In genomic region chr14:74979442-74980397, GRCh38 we compare ENCODE assay signal across 9 cellular contexts. TPM values are rescaled to one million over a fixed set of nuclear protein-coding genes. Genes with fewer than 3 reads are reported as not detected.
DNase-seq lines count a peak whose midpoint lies in the region; ATAC-seq and TF ChIP-seq lines count a peak whose summit lies in the region.
"Had no signal": no experiment of that assay in that cellular context is flagged by ENCODE, and none has a peak within 500 bp of the region (broad histone marks: within the 10 kb centered on the region; RNA-seq: fewer than 3 reads in every experiment).

No MANE protein-coding gene starts in this region.

- peak; percentile 43 for TF ChIP-seq CTCF in BJ (IDR thresholded peaks at IDR 0.05; ENCODE audit: insufficient read depth, low read depth, low read length)
- peak; percentile 5 for TF ChIP-seq CTCF in cardiac fibroblast (IDR thresholded peaks at IDR 0.05; ENCODE audit: low read depth, low read length)
- no peak for TF ChIP-seq CTCF in mesothelial cell of epicardium (IDR thresholded peaks at IDR 0.05; ENCODE audit: unreplicated experiment)

- peaks cover 59% of the 10 kb centered on the region for H3K4me1 Mint-ChIP-seq in mesothelial cell of epicardium

- no peaks in the 10 kb centered on the region for H3K36me3 Mint-ChIP-seq in mesothelial cell of epicardium

- DNase-seq in BJ (ENCODE audit: low read depth) (no peak), NCI-H1694 (lab: John Stamatoyannopoulos, UW) (peak; percentile 98), cardiac fibroblast (ENCODE audit: low read depth in 2 of 2) (peak in 1 of 2 donors; percentile 73), mesothelial cell of epicardium (ENCODE audit: low spot score in 2 of 2, unreplicated experiment in 2 of 2) (no peak), NOMO-1 (lab: John Stamatoyannopoulos, UW; ENCODE audit: unreplicated experiment in 2 of 2) (no peak), NCI-H1930 (lab: John Stamatoyannopoulos, UW) (no peak)

- H3K9me3 Mint-ChIP-seq in mesothelial cell of epicardium: no peaks in the 10 kb centered on the region
- H3K9me3 Mint-ChIP-seq: neural crest cell had no signal

- no peaks in the 10 kb centered on the region for H3K36me3 ChIP-seq in BJ (ENCODE audit: control insufficient read depth, insufficient read depth, low read length)

- H3K4me3 Mint-ChIP-seq in mesothelial cell of epicardium: no peak overlapping the region
- H3K4me3 Mint-ChIP-seq: neural crest cell had no signal

- H3K27me3 ChIP-seq in BJ (ENCODE audit: control insufficient read depth, insufficient read depth, low read length): no peaks in the 10 kb centered on the region

- peak overlapping the region; percentile 71 for H3K27ac Mint-ChIP-seq in mesothelial cell of epicardium

- POLR2A ChIA-PET in BJ (lab: Charles Lee): no interaction called here

- CTCF ChIA-PET in BJ (lab: Yijun Ruan, JAX): interaction anchor here (0.6 to 2.9 kb wide), 6 partner anchors 11 to 312 kb away, joined by 3 to 13 read pairs (median 6); no protein-coding TSS in a partner anchor

- H3K4me3 ChIP-seq in BJ (ENCODE audit: low read depth, low read length): no peak overlapping the region
- H3K4me3 ChIP-seq in cardiac fibroblast (replicated peaks in 1 of 2; ENCODE audit: low read depth in 2 of 2, low read length in 2 of 2): no peak overlapping the region

- ATAC-seq in GM21528 (IDR thresholded peaks at IDR 0.05; ENCODE audit: low FRiP score, unreplicated experiment) (no peak), GM19463 (IDR thresholded peaks at IDR 0.05; ENCODE audit: unreplicated experiment) (no peak)

- H3K27me3 Mint-ChIP-seq in mesothelial cell of epicardium (ENCODE audit: low read depth): no peaks in the 10 kb centered on the region

RNA-seq across cellular contexts. Expression of gene EIF2B2, which starts 23.0 kb away (rescaled TPM):
- 78.0 and 79.8 TPM in 2 replicates for polyA plus RNA-seq in BJ (2011; rRNA removed)
- polyA minus RNA-seq in BJ (2011; rRNA and poly(A)+ RNA removed): 21.6 and 31.4 TPM in 2 replicates
- 31.0 to 34.7 TPM (median 33.9 TPM) in 3 replicates for total RNA-seq in mesothelial cell of epicardium

RNA-seq across cellular contexts. Expression of gene PGF, which starts 24.3 kb away (rescaled TPM):
- 3.3 and 4.1 TPM in 2 replicates for polyA plus RNA-seq in BJ (2011; rRNA removed)
- polyA minus RNA-seq in BJ (2011; rRNA and poly(A)+ RNA removed): 2.0 and 2.1 TPM in 2 replicates
- total RNA-seq in mesothelial cell of epicardium: 8.4 to 9.6 TPM (median 8.6 TPM) in 3 replicates

RNA-seq across cellular contexts. Expression of gene RPS6KL1, which starts 56.7 kb away (rescaled TPM):
- 1.4 and 2.8 TPM in 2 replicates for polyA plus RNA-seq in BJ (2011; rRNA removed)
- 3.0 and 3.8 TPM in 2 replicates for polyA minus RNA-seq in BJ (2011; rRNA and poly(A)+ RNA removed)
- 0.13 to 1.1 TPM (median 0.70 TPM) in 3 replicates for total RNA-seq in mesothelial cell of epicardium
